ENCODE assay signal across 22 cellular contexts in genomic region chr19:28522545-28522922, GRCh38.
"Had no signal": no experiment of that assay in that cellular context is flagged by ENCODE, and none has a peak within 500 bp of the region (broad histone marks: within the 10 kb centered on the region; RNA-seq: fewer than 3 reads in every experiment).

No MANE protein-coding gene starts in this region.

- H3K27me3 ChIP-seq: Peyer's patch had no signal

- H3K27ac ChIP-seq: KMS-11, PC-9, Peyer's patch, SJCRH30 had no signal

- FAIRE-seq: HepG2 had no signal

- H3K9me3 ChIP-seq: Peyer's patch, SJCRH30 had no signal

- H3K4me3 ChIP-seq: PC-9, Peyer's patch, SJCRH30 had no signal

- H3K9ac ChIP-seq: KMS-11 had no signal

- H3K4me1 ChIP-seq: Peyer's patch, SJCRH30 had no signal

- H2AFZ ChIP-seq: PC-9 had no signal

- H3K36me3 ChIP-seq: Peyer's patch, SJCRH30 had no signal

- ATAC-seq: HepG2, Right ventricle myocardium inferior, SK-N-SH treated with all-trans-retinoic acid at 6 μM for 48 hours had no signal

- DNase-seq: IMR-90; Kasumi-1; MM.1S; NCI-H1105; NCI-H1436 treated with DMSO at 0.1 percent for 48 hours; NCI-H1694; NCI-H187 treated with DMSO at 0.1 percent for 48 hours; NCI-H2029 treated with DMSO at 0.1 percent for 48 hours; NCI-H2171 treated with DMSO at 0.1 percent for 48 hours; NCI-H446 treated with DMSO at 0.1 percent for 48 hours; NCI-H510A treated with DMSO at 0.1 percent for 48 hours; NCI-H526; NCI-H82; NK-92 treated with Interleukin-12 subunit alpha and Interleukin-12 subunit beta, amount 100 ng/mL, for 24 hours; PC-9; Peyer's patch; SHP77 treated with DMSO at 0.1 percent for 48 hours; SJCRH30 had no signal

- H3K4me2 ChIP-seq: KMS-11, PC-9 had no signal
